4 cellular contexts compared by ENCODE assay signal in the genomic region with DNA sequence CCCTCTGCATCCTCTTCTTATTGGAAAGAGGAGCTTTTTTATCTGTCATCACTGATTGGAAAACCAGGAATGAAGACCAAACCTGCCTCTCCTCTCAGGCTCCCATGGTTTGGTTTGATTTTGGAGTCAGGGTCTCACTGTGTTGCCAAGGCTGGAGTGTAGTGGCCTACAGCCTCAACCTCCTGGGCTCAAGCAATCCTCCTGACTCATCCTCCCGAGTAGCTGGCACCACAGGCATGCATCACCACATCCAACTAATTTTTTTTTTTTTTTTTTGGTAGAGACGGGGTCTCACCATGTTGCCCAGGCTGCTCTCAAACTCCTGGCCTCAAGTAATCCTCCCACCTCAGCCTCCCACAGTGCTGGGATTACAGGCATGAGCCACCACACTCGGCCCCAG. TPM values are rescaled to one million over a fixed set of nuclear protein-coding genes. Genes with fewer than 3 reads are reported as not detected.
"Had no signal": no experiment of that assay in that cellular context is flagged by ENCODE, and none has a peak within 500 bp of the region (broad histone marks: within the 10 kb centered on the region; RNA-seq: fewer than 3 reads in every experiment).

No MANE protein-coding gene starts in this region.

RNA-seq across cellular contexts. Expression of a gene that starts 40.8 kb away (rescaled TPM):
- total RNA-seq: activated B cell treated with CpG ODN at 0.5 μM for 24 hours; activated naive CD4-positive, alpha-beta T cell treated with anti-CD3 and anti-CD28 coated beads for 36 hours; activated naive CD4-positive, alpha-beta T cell treated with anti-CD3 and anti-CD28 coated beads, Interleukin-2, amount 50 U/mL, for 72 hours; PC-3 had no signal
